In genomic region chr2:264493-265468, GRCh38 we compare ENCODE assay signal across 8 cellular contexts. TPM values are rescaled to one million over a fixed set of nuclear protein-coding genes. Genes with fewer than 3 reads are reported as not detected.
DNase-seq lines count a peak whose midpoint lies in the region; ATAC-seq, FAIRE-seq and TF ChIP-seq lines count a peak whose summit lies in the region.

Gene ACP1 (plus strand): TSS chr2:264947. CDS start chr2:264965, 18 bp downstream.

- TF ChIP-seq POLR2A in GM12891 (IDR thresholded peaks at IDR 0.05; ENCODE audit: low read depth, low read length): peak; percentile 94
- peak; percentile 64 to 90 for TF ChIP-seq POLR2A in thyroid gland (IDR thresholded peaks at IDR 0.05)

- H3K27me3 ChIP-seq in pancreas (no peaks in the 10 kb centered on the region), thyroid gland (no peaks in the 10 kb centered on the region)

- H3K27ac ChIP-seq in pancreas (peak within 1 kb of the TSS; percentile 97 to 99 (median 98)), thyroid gland (peak within 1 kb of the TSS; percentile 71 to 89 (median 81))

- H3K9me3 ChIP-seq in pancreas (no peaks in the 10 kb centered on the region), thyroid gland (no peaks in the 10 kb centered on the region)

- FAIRE-seq in GM12891 (lab: Jason Lieb, UNC) (peak; percentile 100), pancreas (lab: Jason Lieb, UNC) (no peak)

- ATAC-seq in HG02798 (IDR thresholded peaks at IDR 0.05; ENCODE audit: poor library complexity, unreplicated experiment) (peak; percentile 92), Right ventricle myocardium superior (ENCODE audit: poor library complexity) (peak; percentile 99), pancreas (peak; percentile 91 to 96 (median 92))

- H3K4me1 ChIP-seq in pancreas (peaks cover 11 to 44% (median 29%) of the 10 kb centered on the region in 3 donors), thyroid gland (peaks cover 15 to 22% of the 10 kb centered on the region in 2 donors)

- no peaks in the 10 kb centered on the region for H3K36me3 ChIP-seq in pancreas
- H3K36me3 ChIP-seq in thyroid gland: no peaks in the 10 kb centered on the region

- DNase-seq in GM12891 (ENCODE audit: insufficient read length, low spot score): peak; percentile 96
- peak; percentile 92 for DNase-seq in NCI-H1417 treated with DMSO at 0.1 percent for 48 hours (lab: John Stamatoyannopoulos, UW)
- peak; percentile 81 to 86 for DNase-seq in SW 1271 (lab: John Stamatoyannopoulos, UW)
- DNase-seq in activated naive CD8-positive, alpha-beta T cell treated with anti-CD3 and anti-CD28 coated beads, Interleukin-2, amount 50 U/mL, for 16 hours (ENCODE audit: low read depth, low spot score): peak; percentile 88
- peak; percentile 97 for DNase-seq in Right ventricle myocardium superior
- peak; percentile 99 to 100 (median 99) for DNase-seq in pancreas
- DNase-seq in thyroid gland: peak; percentile 99 to 100

- TF ChIP-seq CTCF in pancreas (IDR thresholded peaks at IDR 0.05) (no peak), thyroid gland (IDR thresholded peaks at IDR 0.05) (peak in 1 of 6 experiments; percentile 4)

- WGBS in pancreas, 2 donors: 0 to 1% methylated on average over 68 to 72 of the region's 73 CpGs
- WGBS in thyroid gland, 2 donors: 0% methylated on average over 37 to 45 of the region's 73 CpGs

- intact Hi-C loops in Right ventricle myocardium superior (cut with DNase I) (no loop called here), pancreas (cut with DNase I) (no loop called here), thyroid gland (cut with DNase I) (loop anchor here (10.0 kb wide), 1 partner anchor 370 kb away; no protein-coding TSS in a partner anchor)

- H3K4me3 ChIP-seq in pancreas: peak within 1 kb of the TSS; percentile 59 to 94 (median 82)
- peak within 1 kb of the TSS; percentile 64 to 71 (median 70) for H3K4me3 ChIP-seq in thyroid gland (replicated peaks in 1 of 3)

TF ChIP-seq in GM12891, 5 proteins besides CTCF, POLR2A, EP300 and RAD21:
- TF ChIP-seq POLR2AphosphoS5 (IDR thresholded peaks at IDR 0.05; ENCODE audit: low read depth, low read length) (peak; percentile 92), TAF1 (IDR thresholded peaks at IDR 0.05; ENCODE audit: low read depth, low read length) (peak; percentile 82), POU2F2 (IDR thresholded peaks at IDR 0.05; ENCODE audit: low read depth, low read length) (0 out of 2 replicates have a peak, but pooled peaks have one; percentile 35), SPI1 (IDR thresholded peaks at IDR 0.05; ENCODE audit: low read depth, low read length) (no peak), PAX5 (IDR thresholded peaks at IDR 0.05; ENCODE audit: insufficient read depth, low read length, severe bottlenecking) (peak; percentile 16)

RNA-seq across cellular contexts. Expression of gene ACP1, which starts in this region (rescaled TPM):
- polyA plus RNA-seq in GM12891 (2012; ENCODE audit: low read depth, missing spikeins): 109 TPM
- total RNA-seq in Right ventricle myocardium superior: 68.1 TPM
- total RNA-seq in pancreas: 10 to 100 TPM; 41.6 to 59.1 (median 45.3) TPM
- 10 to 100 TPM; 34.9 to 74.2 TPM for polyA plus RNA-seq in pancreas
- total RNA-seq in thyroid gland: 100 to 1,000 TPM; 117 to 136 (median 128) TPM

Comparison
In these comparisons a context has a peak if more than half of its experiments do, and no peak if none do; other contexts are left out.
1. Peak in every context shown above with its lines: DNase-seq, ATAC-seq, H3K4me3 ChIP-seq and H3K27ac ChIP-seq.